ENCODE assay signal across 8 cellular contexts in the genomic region with DNA sequence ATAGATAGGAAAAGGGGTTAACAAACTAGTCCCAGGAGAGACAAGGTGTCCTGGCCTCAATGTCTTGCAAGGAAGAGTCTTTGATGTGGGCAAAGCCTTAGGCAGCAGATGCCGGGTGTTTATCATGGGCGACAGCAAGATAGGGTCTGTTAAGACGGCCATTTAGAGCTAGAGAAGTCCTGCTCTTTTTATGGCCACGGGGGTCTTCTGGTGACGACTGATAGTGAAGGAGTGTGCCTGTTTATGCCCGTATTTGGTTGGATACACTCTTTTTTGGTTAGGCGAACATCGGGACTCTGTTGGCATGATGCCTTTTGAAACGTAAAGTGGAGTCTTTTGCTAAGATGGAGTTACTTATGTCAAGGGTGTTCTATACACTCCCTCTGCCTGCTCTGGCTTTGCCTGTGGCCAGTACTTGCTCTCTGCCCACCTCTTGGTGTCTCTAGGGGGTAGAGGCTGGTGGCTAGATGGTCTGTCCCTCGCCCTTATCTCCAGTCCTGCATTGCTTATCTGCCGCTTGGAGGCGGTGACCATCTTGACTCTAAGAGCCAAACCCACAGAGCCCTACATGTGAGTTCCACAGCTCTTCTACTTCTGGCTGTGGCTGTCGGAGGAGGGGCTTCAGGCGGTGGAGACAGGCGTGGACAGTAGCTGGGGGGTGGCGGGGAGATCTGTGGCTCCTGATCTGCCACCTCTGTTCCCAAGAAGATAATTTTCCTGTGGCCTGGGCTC. TPM values are rescaled to one million over a fixed set of nuclear protein-coding genes. Genes with fewer than 3 reads are reported as not detected.
DNase-seq lines count a peak whose midpoint lies in the region; ATAC-seq and TF ChIP-seq lines count a peak whose summit lies in the region.

No MANE protein-coding gene starts in this region.

- H3K36me3 ChIP-seq in OCI-LY7 (ENCODE audit: insufficient read depth, low read length) (no peaks in the 10 kb centered on the region), neural progenitor cell (no peaks in the 10 kb centered on the region)
- H3K36me3 ChIP-seq in effector memory CD4-positive, alpha-beta T cell (ENCODE audit: control insufficient read depth, insufficient read depth, low read length), result no peaks in the 10 kb centered on the region

- no TSS peak for BruUV-seq in OCI-LY7 (replicated peaks; lab: Mats Ljungman, UMichigan)

- peaks cover 19% of the 10 kb centered on the region for H3K4me1 Mint-ChIP-seq in CD14-positive monocyte
- peaks cover 20% of the 10 kb centered on the region for H3K4me1 Mint-ChIP-seq in neural progenitor cell

- H3F3A ChIP-seq in neural progenitor cell (ENCODE audit: low read depth), result no peaks in the 10 kb centered on the region

- TF ChIP-seq CTCF in CD14-positive monocyte (IDR thresholded peaks at IDR 0.05), result no peak
- TF ChIP-seq CTCF in OCI-LY7 (conservative IDR thresholded peaks at IDR 0.05; ENCODE audit: low read length), result no peak
- TF ChIP-seq CTCF in neural progenitor cell (IDR thresholded peaks at IDR 0.05), result no peak

- H2AFZ ChIP-seq in OCI-LY7 (ENCODE audit: low read length), result peak overlapping the region; percentile 94
- peak overlapping the region; percentile 66 for H2AFZ ChIP-seq in neural progenitor cell (replicated peaks)

- no peak for ATAC-seq in HG02852 (IDR thresholded peaks at IDR 0.05; ENCODE audit: unreplicated experiment)

- H3K27ac Mint-ChIP-seq in CD14-positive monocyte (peak overlapping the region; percentile 59 to 97 (median 94)), neural progenitor cell (peak overlapping the region; percentile 54)

- H3K4me2 ChIP-seq in OCI-LY7 (ENCODE audit: low read length), result peak overlapping the region; percentile 93
- H3K4me2 ChIP-seq in neural progenitor cell, result peak overlapping the region; percentile 66

- CTCF ChIA-PET in OCI-LY7 (lab: Charles Lee; ENCODE audit: unreplicated experiment), result interaction anchor here (1.0 to 2.2 kb wide), 2 partner anchors 124 to 140 kb away, joined by 3 to 11 read pairs; no protein-coding TSS in a partner anchor

- H3K4me1 ChIP-seq in OCI-LY7 (ENCODE audit: insufficient read depth, low read length, poor library complexity, severe bottlenecking) (peaks cover 9% of the 10 kb centered on the region), neural progenitor cell (no peaks in the 10 kb centered on the region)
- peaks cover 30% of the 10 kb centered on the region for H3K4me1 ChIP-seq in effector memory CD4-positive, alpha-beta T cell (ENCODE audit: control insufficient read depth, insufficient read depth, low read length, poor library complexity, severe bottlenecking)

- no peaks in the 10 kb centered on the region for H3K27me3 ChIP-seq in effector memory CD4-positive, alpha-beta T cell (replicated peaks; ENCODE audit: control insufficient read depth, insufficient read depth, low read length, poor library complexity, severe bottlenecking)
- peaks cover 9% of the 10 kb centered on the region for H3K27me3 ChIP-seq in neural progenitor cell

- no peak overlapping the region for H3K27ac ChIP-seq in OCI-LY7 (ENCODE audit: low read depth, low read length, poor library complexity, severe bottlenecking)
- peak overlapping the region; percentile 81 for H3K27ac ChIP-seq in effector memory CD4-positive, alpha-beta T cell (ENCODE audit: insufficient read depth, low read length, poor library complexity, severe bottlenecking)
- H3K27ac ChIP-seq in neural progenitor cell, result no peak overlapping the region

- no peaks in the 10 kb centered on the region for H3K9me2 ChIP-seq in OCI-LY7 (ENCODE audit: insufficient read depth, low read length)

- H4K20me1 ChIP-seq in OCI-LY7 (ENCODE audit: insufficient read depth, low read length), result no peaks in the 10 kb centered on the region
- no peaks in the 10 kb centered on the region for H4K20me1 ChIP-seq in neural progenitor cell (ENCODE audit: low read depth)

- H3K27me3 Mint-ChIP-seq in CD14-positive monocyte (ENCODE audit: low read depth in 3 of 3) (peaks cover 0 to 2% (median 0%) of the 10 kb centered on the region in 3 donors), neural progenitor cell (ENCODE audit: insufficient read depth, low read depth) (peaks cover 8% of the 10 kb centered on the region)

- H3K79me2 ChIP-seq in OCI-LY7 (ENCODE audit: insufficient read depth, low read depth, low read length) (no peaks in the 10 kb centered on the region), neural progenitor cell (ENCODE audit: low read depth) (no peaks in the 10 kb centered on the region)

- intact Hi-C loops in CD14-positive monocyte (cut with micrococcal nuclease) (loop anchor here in 1 of 2 donors (5.0 to 10.0 kb wide), 3 partner anchors 50 to 252 kb away; no protein-coding TSS in a partner anchor), OCI-LY7 (cut with micrococcal nuclease; ENCODE audit: unreplicated experiment) (loop anchor here (5.0 kb wide), 1 partner anchor 425 kb away; a partner anchor contains a TSS)

- H3K36me3 Mint-ChIP-seq in CD14-positive monocyte (no peaks in the 10 kb centered on the region), neural progenitor cell (no peaks in the 10 kb centered on the region)

- POLR2A ChIA-PET in OCI-LY7 (lab: Charles Lee), result interaction anchor here (0.5 to 2.0 kb wide), 7 partner anchors 11 to 142 kb away, joined by 3 to 16 read pairs (median 4); no protein-coding TSS in a partner anchor

- H3K9me3 ChIP-seq in OCI-LY7 (ENCODE audit: low read length) (no peaks in the 10 kb centered on the region), neural progenitor cell (ENCODE audit: low read depth) (no peaks in the 10 kb centered on the region)
- H3K9me3 ChIP-seq in effector memory CD4-positive, alpha-beta T cell (ENCODE audit: control insufficient read depth, low read length), result no peaks in the 10 kb centered on the region

- H3K9me3 Mint-ChIP-seq in CD14-positive monocyte (peaks cover 0 to 4% (median 0%) of the 10 kb centered on the region in 7 donors), neural progenitor cell (no peaks in the 10 kb centered on the region)

- DNase-seq in CD14-positive monocyte (ENCODE audit: low spot score), result no peak
- DNase-seq in OCI-LY7 (ENCODE audit: low spot score), result no peak
- DNase-seq in effector memory CD4-positive, alpha-beta T cell, result no peak
- DNase-seq in neural progenitor cell (ENCODE audit: low spot score), result no peak
- DNase-seq in mucosa of gallbladder (ENCODE audit: low spot score), result no peak
- DNase-seq in mesenteric fat pad (ENCODE audit: low spot score), result no peak
- DNase-seq in NCI-H1092 (lab: John Stamatoyannopoulos, UW), result no peak

- H3K4me3 Mint-ChIP-seq in CD14-positive monocyte, result peak overlapping the region; percentile 96 to 99
- H3K4me3 Mint-ChIP-seq in neural progenitor cell, result peak overlapping the region; percentile 98

- H3K9ac ChIP-seq in neural progenitor cell, result no peak overlapping the region

- H3K4me3 ChIP-seq in OCI-LY7 (ENCODE audit: low read depth, low read length, poor library complexity, severe bottlenecking), result peak overlapping the region; percentile 75
- peak overlapping the region; percentile 83 for H3K4me3 ChIP-seq in effector memory CD4-positive, alpha-beta T cell (ENCODE audit: insufficient read depth, low read depth, low read length, poor library complexity, severe bottlenecking)
- peak overlapping the region; percentile 66 for H3K4me3 ChIP-seq in neural progenitor cell

RNA-seq across cellular contexts. Expression of a gene that starts 55.8 kb away (rescaled TPM):
- polyA plus RNA-seq in CD14-positive monocyte, result 10 to 100 TPM; 19.0 to 28.5 TPM
- 7.6 and 8.4 TPM in 2 replicates for total RNA-seq in OCI-LY7 (2014; rRNA removed; shearing (Covaris generic))
- total RNA-seq in OCI-LY7 (2022) (12.4 and 16.6 TPM in 2 replicates), neural progenitor cell (ENCODE audit: low replicate concordance) (16.9 and 24.5 TPM in 2 replicates), mucosa of gallbladder (159 TPM), mesenteric fat pad (75.4 TPM)
